In the genomic region with DNA sequence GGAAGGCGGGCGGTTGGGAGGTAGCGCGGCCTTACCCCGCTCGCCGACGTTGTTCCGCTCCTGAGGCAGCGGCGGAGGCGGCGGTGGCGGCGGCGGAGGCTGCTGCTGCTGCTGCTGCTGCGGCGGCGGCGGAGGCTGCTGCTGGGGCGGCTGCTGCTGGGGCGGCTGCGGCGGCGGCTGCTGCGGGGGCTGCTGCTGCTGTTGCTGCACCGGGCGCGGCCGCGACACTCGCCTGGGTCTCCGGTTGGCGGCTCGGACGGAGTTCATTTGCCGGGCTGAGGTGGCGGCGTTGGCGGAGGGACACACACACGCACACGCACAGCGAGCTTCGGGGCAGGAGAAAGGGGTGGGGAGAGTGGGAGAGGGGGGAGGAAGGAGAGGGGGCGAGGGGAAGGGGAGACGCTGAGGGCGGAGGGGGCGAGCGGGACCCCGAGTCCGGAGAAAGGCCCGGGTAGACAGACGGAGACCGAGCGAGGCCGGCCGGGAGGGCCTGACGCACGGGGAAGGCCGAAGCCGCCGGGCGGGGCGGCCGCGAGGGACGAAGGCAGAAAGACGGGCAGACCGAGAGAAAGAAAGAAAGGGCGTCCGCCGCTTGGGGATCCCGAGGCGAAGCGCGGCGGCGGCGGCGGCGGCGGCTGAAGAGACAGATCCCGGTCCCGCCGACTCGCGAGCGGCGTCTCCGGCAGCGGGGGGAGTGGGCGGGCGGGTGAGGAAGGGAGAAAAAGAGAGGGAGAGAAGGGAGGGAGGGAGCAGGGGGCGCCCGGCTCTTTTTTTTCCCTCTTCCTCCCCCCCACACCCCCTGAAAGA, we compare ENCODE assay signal across 8 cellular contexts. TPM values are rescaled to one million over a fixed set of nuclear protein-coding genes. Genes with fewer than 3 reads are reported as not detected.
A peak's percentile ranks its signal among the peaks of the same experiment; 100 is the strongest.
DNase-seq lines count a peak whose midpoint lies in the region; ATAC-seq and TF ChIP-seq lines count a peak whose summit lies in the region.

No MANE protein-coding gene starts in this region.

- peaks cover 22% of the 10 kb centered on the region for H3K36me3 Mint-ChIP-seq in central memory CD8-positive, alpha-beta T cell (ENCODE audit: insufficient read depth)

- in situ Hi-C loops in GM23248 (cut with MboI), result no loop called here

- H3K27me3 ChIP-seq in GM23248 (replicated peaks; ENCODE audit: insufficient read depth) (no peaks in the 10 kb centered on the region), kidney epithelial cell (ENCODE audit: control insufficient read depth, insufficient read depth, low read length) (no peaks in the 10 kb centered on the region)

- H3K27ac ChIP-seq in GM23248, result peak overlapping the region; percentile 98

- peak overlapping the region; percentile 17 for H3K4me2 ChIP-seq in GM23248 (ENCODE audit: unreplicated experiment)

- H3K9me3 Mint-ChIP-seq in central memory CD8-positive, alpha-beta T cell, result no peaks in the 10 kb centered on the region

- no peaks in the 10 kb centered on the region for H3K9me2 ChIP-seq in GM23248 (ENCODE audit: insufficient read depth)

- no peaks in the 10 kb centered on the region for H3K27me3 Mint-ChIP-seq in central memory CD8-positive, alpha-beta T cell

- peaks cover 48% of the 10 kb centered on the region for H3K79me2 ChIP-seq in GM23248 (ENCODE audit: insufficient read depth)

- H3K4me1 ChIP-seq in GM23248 (ENCODE audit: insufficient read depth), result peaks cover 14% of the 10 kb centered on the region

- H3K27ac Mint-ChIP-seq in central memory CD8-positive, alpha-beta T cell (ENCODE audit: low read depth), result peak overlapping the region; percentile 93

- TF ChIP-seq CTCF in kidney epithelial cell (IDR thresholded peaks at IDR 0.05; ENCODE audit: insufficient read depth, low read length, poor library complexity, severe bottlenecking), result no peak

- H3K4me3 ChIP-seq in GM23248 (peak overlapping the region; percentile 82), kidney epithelial cell (ENCODE audit: low read depth, low read length) (peak overlapping the region; percentile 97)

- peak overlapping the region; percentile 43 for H2AFZ ChIP-seq in GM23248

- no peaks in the 10 kb centered on the region for H3K36me3 ChIP-seq in GM23248 (ENCODE audit: low read depth)
- no peaks in the 10 kb centered on the region for H3K36me3 ChIP-seq in kidney epithelial cell (ENCODE audit: control insufficient read depth, insufficient read depth, low read length)

- H4K20me1 ChIP-seq in GM23248 (ENCODE audit: insufficient read depth), result peaks cover 23% of the 10 kb centered on the region

- peak overlapping the region; percentile 89 for H3K4me3 Mint-ChIP-seq in central memory CD8-positive, alpha-beta T cell

- H3K4me1 Mint-ChIP-seq in central memory CD8-positive, alpha-beta T cell, result peaks cover 39% of the 10 kb centered on the region

- H3F3A ChIP-seq in GM23248 (ENCODE audit: insufficient read depth), result peaks cover 28% of the 10 kb centered on the region

- peak; percentile 51 for DNase-seq in EH (ENCODE audit: low read depth)
- DNase-seq in GM23248, result peak; percentile 82
- DNase-seq in NCI-H1092 (lab: John Stamatoyannopoulos, UW), result peak; percentile 51
- peak; percentile 71 for DNase-seq in activated CD4-positive, CD25-positive, alpha-beta regulatory T cell treated with anti-CD3 and anti-CD28 coated beads, Interleukin-2, amount 50 U/mL, for 72 hours
- DNase-seq in central memory CD8-positive, alpha-beta T cell (ENCODE audit: low spot score in 2 of 2), result peak; percentile 49 to 56
- no peak for DNase-seq in kidney epithelial cell (ENCODE audit: low read depth)
- DNase-seq in stimulated activated CD4-positive, alpha-beta T cell treated with anti-CD3 and anti-CD28 coated beads, Interleukin-15, amount 100 ng/mL, for 24 hours, result peak; percentile 68
- no peak for DNase-seq in MV-4-11 (lab: John Stamatoyannopoulos, UW)

- H3K9ac ChIP-seq in GM23248, result peak overlapping the region; percentile 96

- WGBS in GM23248 (ENCODE audit: low coverage in 1 of 2, low lambda C conversion rate in 2 of 2, missing lambda C conversion rate in 2 of 2), 2 experiments, result 0 to 1% methylated on average over 17 to 93 of the region's 95 CpGs

- ATAC-seq in central memory CD8-positive, alpha-beta T cell (replicated peaks; ENCODE audit: extremely low read depth, poor library complexity, severe bottlenecking), result peak; percentile 5

- H3K9me3 ChIP-seq in GM23248 (ENCODE audit: low read depth), result no peaks in the 10 kb centered on the region

RNA-seq across cellular contexts. Expression of a gene that starts 0.6 kb away (rescaled TPM):
- total RNA-seq in GM23248 (2014; rRNA removed; shearing (Covaris generic)), result 25.8 and 33.1 TPM in 2 replicates
- polyA plus RNA-seq in GM23248 (2016; fragmentation: Nextera tagmentation; extraction: Ambion mirVana), result 14.2 and 15.7 TPM in 2 replicates
- total RNA-seq in kidney epithelial cell, result 32.0 and 40.3 TPM in 2 replicates

Comparison
In these comparisons a context has a peak if more than half of its experiments do, and no peak if none do; other contexts are left out.
1. DNase-seq: peak in EH (single experiment), GM23248 (single experiment), NCI-H1092 (single experiment), activated CD4-positive, CD25-positive, alpha-beta regulatory T cell treated with anti-CD3 and anti-CD28 coated beads, Interleukin-2, amount 50 U/mL, for 72 hours (single experiment), central memory CD8-positive, alpha-beta T cell (2 of 2) and stimulated activated CD4-positive, alpha-beta T cell treated with anti-CD3 and anti-CD28 coated beads, Interleukin-15, amount 100 ng/mL, for 24 hours (single experiment); none in kidney epithelial cell (single experiment) and MV-4-11 (single experiment).